Comparison of ENCODE assay signal across 17 cellular contexts in genomic region chr4:186088516-186088915, GRCh38. TPM values are rescaled to one million over a fixed set of nuclear protein-coding genes. Genes with fewer than 3 reads are reported as not detected.
DNase-seq lines count a peak whose midpoint lies in the region; ATAC-seq and TF ChIP-seq lines count a peak whose summit lies in the region.
"Had no signal": no experiment of that assay in that cellular context is flagged by ENCODE, and none has a peak within 500 bp of the region (broad histone marks: within the 10 kb centered on the region; RNA-seq: fewer than 3 reads in every experiment).

No MANE protein-coding gene starts in this region.

- no peaks in the 10 kb centered on the region for H3K9me3 ChIP-seq in body of pancreas

- peaks cover 2% of the 10 kb centered on the region for H3K27me3 Mint-ChIP-seq in progenitor cell of endocrine pancreas
- no peaks in the 10 kb centered on the region for H3K27me3 Mint-ChIP-seq in activated CD8-positive, alpha-beta memory T cell treated with anti-CD3 and anti-CD28 coated beads, Interleukin-2, amount 10 ng/mL, durations not matched to agents 7 days and 5 days

- H3K36me3 Mint-ChIP-seq in progenitor cell of endocrine pancreas (ENCODE audit: insufficient read depth) = peaks cover 3% of the 10 kb centered on the region
- H3K36me3 Mint-ChIP-seq in activated CD8-positive, alpha-beta memory T cell treated with anti-CD3 and anti-CD28 coated beads, Interleukin-2, amount 10 ng/mL, durations not matched to agents 7 days and 5 days = no peaks in the 10 kb centered on the region
- H3K36me3 Mint-ChIP-seq: CD8-positive, alpha-beta T cell had no signal

- H3K4me1 Mint-ChIP-seq in progenitor cell of endocrine pancreas (ENCODE audit: low read depth) = peaks cover 5% of the 10 kb centered on the region
- H3K4me1 Mint-ChIP-seq in activated CD8-positive, alpha-beta memory T cell treated with anti-CD3 and anti-CD28 coated beads, Interleukin-2, amount 10 ng/mL, durations not matched to agents 7 days and 5 days = no peaks in the 10 kb centered on the region

- H3K27ac ChIP-seq in body of pancreas (peak overlapping the region in 3 of 4 donors; percentile 1 to 68 (median 53)), dorsolateral prefrontal cortex (no peak overlapping the region)

- no peak overlapping the region for H3K4me3 Mint-ChIP-seq in progenitor cell of endocrine pancreas (ENCODE audit: low read depth)
- no peak overlapping the region for H3K4me3 Mint-ChIP-seq in activated CD8-positive, alpha-beta memory T cell treated with anti-CD3 and anti-CD28 coated beads, Interleukin-2, amount 10 ng/mL, durations not matched to agents 7 days and 5 days
- H3K4me3 Mint-ChIP-seq: CD8-positive, alpha-beta T cell; GM23338; H9 had no signal

- peak overlapping the region; percentile 67 for H3K27ac Mint-ChIP-seq in progenitor cell of endocrine pancreas
- H3K27ac Mint-ChIP-seq in activated CD8-positive, alpha-beta memory T cell treated with anti-CD3 and anti-CD28 coated beads, Interleukin-2, amount 10 ng/mL, durations not matched to agents 7 days and 5 days = no peak overlapping the region
- H3K27ac Mint-ChIP-seq: CD8-positive, alpha-beta T cell; GM23338; H9 had no signal

- CTCF ChIA-PET in activated CD8-positive, alpha-beta memory T cell treated with anti-CD3 and anti-CD28 coated beads, Interleukin-2, amount 10 ng/mL, durations not matched to agents 7 days and 5 days (lab: Charles Lee) = no interaction called here

- peak; percentile 78 for ATAC-seq in body of pancreas
- no peak for ATAC-seq in activated CD8-positive, alpha-beta memory T cell treated with anti-CD3 and anti-CD28 coated beads, Interleukin-2, amount 10 ng/mL, durations not matched to agents 7 days and 5 days
- ATAC-seq: CD8-positive, alpha-beta T cell; GM12878; GM23338; HCT116 had no signal

- no peak for DNase-seq in body of pancreas
- DNase-seq in medulla oblongata (ENCODE audit: extremely low spot score) = peak; percentile 21
- no peak for DNase-seq in progenitor cell of endocrine pancreas (ENCODE audit: low spot score, unreplicated experiment)
- no peak for DNase-seq in dorsolateral prefrontal cortex
- no peak for DNase-seq in RPMI8226
- no peak for DNase-seq in activated CD8-positive, alpha-beta memory T cell treated with anti-CD3 and anti-CD28 coated beads, Interleukin-2, amount 10 ng/mL, durations not matched to agents 7 days and 5 days
- DNase-seq: C1 segment of cervical spinal cord; Caco-2; CD8-positive, alpha-beta T cell; DMS 273 treated with DMSO at 0.1 percent for 48 hours; DMS79; EL; GDM1; H9 had no signal

- H3K36me3 ChIP-seq in body of pancreas (replicated peaks in 1 of 2; ENCODE audit: insufficient read depth in 1 of 2, low read depth in 2 of 2) = no peaks in the 10 kb centered on the region

- no peak for TF ChIP-seq POLR2A in body of pancreas (IDR thresholded peaks at IDR 0.05)

- no peaks in the 10 kb centered on the region for H3K27me3 ChIP-seq in body of pancreas
- no peaks in the 10 kb centered on the region for H3K27me3 ChIP-seq in dorsolateral prefrontal cortex

- H3K4me1 ChIP-seq in body of pancreas = peaks cover 13% of the 10 kb centered on the region
- H3K4me1 ChIP-seq: Caco-2 had no signal

- intact Hi-C loops in body of pancreas (cut with DNase I) = no loop called here
- intact Hi-C loops in dorsolateral prefrontal cortex (cut with DNase I) = no loop called here

- TF ChIP-seq CTCF in body of pancreas (IDR thresholded peaks at IDR 0.05) (no peak), progenitor cell of endocrine pancreas (IDR thresholded peaks at IDR 0.05; ENCODE audit: unreplicated experiment) (no peak), dorsolateral prefrontal cortex (IDR thresholded peaks at IDR 0.05 in 54 of 56, conservative IDR thresholded peaks at IDR 0.05 in 2 of 56; ENCODE audit: low read depth in 1 of 56, partially characterized antibody in 56 of 56) (no peak)

- no peak overlapping the region for H3K4me3 ChIP-seq in body of pancreas
- no peak overlapping the region for H3K4me3 ChIP-seq in dorsolateral prefrontal cortex
- H3K4me3 ChIP-seq: GM12878, GM23338 had no signal

- H3K9me3 Mint-ChIP-seq in progenitor cell of endocrine pancreas (ENCODE audit: low read depth) = peaks cover 4% of the 10 kb centered on the region
- H3K9me3 Mint-ChIP-seq in activated CD8-positive, alpha-beta memory T cell treated with anti-CD3 and anti-CD28 coated beads, Interleukin-2, amount 10 ng/mL, durations not matched to agents 7 days and 5 days (ENCODE audit: low read depth) = no peaks in the 10 kb centered on the region
- H3K9me3 Mint-ChIP-seq: GM23338 had no signal

RNA-seq across cellular contexts. Expression of gene FAM149A, which starts 16.0 kb away (rescaled TPM):
- total RNA-seq in body of pancreas (10 to 100 TPM; 20.8 to 51.4 TPM), progenitor cell of endocrine pancreas (12.0 and 13.5 TPM in 2 replicates), dorsolateral prefrontal cortex (10 to 100 TPM; 11.1 to 45.5 (median 27.6) TPM)
- 1 to 10 TPM; 1.2 TPM for total RNA-seq in activated CD8-positive, alpha-beta memory T cell treated with anti-CD3 and anti-CD28 coated beads, Interleukin-2, amount 10 ng/mL, durations not matched to agents 7 days and 5 days

RNA-seq across cellular contexts. Expression of gene TLR3, which starts 19.6 kb away (rescaled TPM):
- total RNA-seq in body of pancreas (1 to 10 TPM; 2.6 to 4.2 TPM), progenitor cell of endocrine pancreas (0.11 TPM in 1 of 2 replicates, not detected in the other), dorsolateral prefrontal cortex (1 to 10 TPM in 116 of 120 experiments, under 1 TPM in 4; 0.55 to 9.2 (median 2.8) TPM)
- 1 to 10 TPM; 1.5 to 3.7 TPM for total RNA-seq in activated CD8-positive, alpha-beta memory T cell treated with anti-CD3 and anti-CD28 coated beads, Interleukin-2, amount 10 ng/mL, durations not matched to agents 7 days and 5 days

Comparison
In these comparisons a context has a peak if more than half of its experiments do, and no peak if none do; other contexts are left out.
1. H3K27ac ChIP-seq: peak in body of pancreas (3 of 4); none in dorsolateral prefrontal cortex (0 of 59).